In the genomic region with DNA sequence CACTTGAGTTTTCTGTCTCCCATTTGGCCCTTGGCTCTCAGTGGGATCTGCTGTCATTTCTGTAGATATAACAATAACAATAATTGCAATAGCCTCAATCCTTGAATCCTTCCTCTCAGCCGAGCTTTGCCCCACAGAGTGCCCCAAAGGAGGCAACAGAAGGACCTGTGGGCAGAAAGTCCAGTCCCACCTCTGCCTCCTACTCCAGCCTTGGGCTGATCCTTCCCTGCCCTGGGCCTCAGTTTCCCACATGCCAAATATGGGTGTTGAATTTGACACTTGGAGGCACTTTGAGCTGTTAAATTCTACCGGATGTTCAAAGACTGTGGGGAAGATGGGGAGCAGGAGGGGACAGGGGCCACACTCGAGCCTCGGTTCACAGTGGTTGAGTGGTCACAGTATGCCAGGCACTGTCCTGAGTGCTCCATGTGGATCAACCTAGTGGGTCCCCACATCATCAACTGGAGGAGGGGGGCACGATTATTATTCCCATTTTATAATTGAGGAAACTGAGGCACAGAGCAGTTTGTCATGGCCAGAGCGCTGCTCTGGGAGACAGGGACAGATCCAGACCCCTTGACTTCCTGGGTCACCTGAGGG, we compare ENCODE assay signal across 18 cellular contexts.
A peak's percentile ranks its signal among the peaks of the same experiment; 100 is the strongest.
DNase-seq lines count a peak whose midpoint lies in the region; ATAC-seq, FAIRE-seq and TF ChIP-seq lines count a peak whose summit lies in the region.
"Had no signal": no experiment of that assay in that cellular context is flagged by ENCODE, and none has a peak within 500 bp of the region (broad histone marks: within the 10 kb centered on the region; RNA-seq: fewer than 3 reads in every experiment).

No MANE protein-coding gene starts in this region.

- H3K79me2 ChIP-seq in mammary epithelial cell (ENCODE audit: insufficient read depth, low read length) (no peaks in the 10 kb centered on the region), K562 (ENCODE audit: control insufficient read depth, insufficient read depth, low read length) (no peaks in the 10 kb centered on the region)

- H3K27ac ChIP-seq in breast epithelium: no peak overlapping the region
- H3K27ac ChIP-seq in mammary epithelial cell (ENCODE audit: insufficient read depth, low read depth, low read length): no peak overlapping the region
- H3K27ac ChIP-seq in K562 (ENCODE audit: extremely low read depth, low read depth, low read length): no peak overlapping the region

- H2AFZ ChIP-seq in mammary epithelial cell (ENCODE audit: low read depth, low read length) (no peak overlapping the region), K562 (ENCODE audit: low read depth, low read length) (no peak overlapping the region)

- 50% methylated on average over 6 of the region's 6 CpGs for WGBS in mammary epithelial cell (ENCODE audit: low coverage, missing lambda C conversion rate)
- WGBS in K562 (ENCODE audit: insufficient coverage, low coverage, missing lambda C conversion rate): 2% methylated on average over 6 of the region's 6 CpGs

- no peak for TF ChIP-seq EP300 in K562 (IDR thresholded peaks at IDR 0.05; ENCODE audit: low read length)

- no peak for TF ChIP-seq CTCF in breast epithelium (IDR thresholded peaks at IDR 0.05)
- no peak for TF ChIP-seq CTCF in mammary epithelial cell (conservative IDR thresholded peaks at IDR 0.05 in 1 of 2, IDR thresholded peaks at IDR 0.05 in 1 of 2; ENCODE audit: extremely low read depth in 1 of 2, insufficient read depth in 1 of 2, low read depth in 1 of 2, low read length in 2 of 2)
- TF ChIP-seq CTCF in K562 (IDR thresholded peaks at IDR 0.05 in 2 of 3, conservative IDR thresholded peaks at IDR 0.05 in 1 of 3; ENCODE audit: insufficient read depth in 2 of 3, low read depth in 1 of 3, low read length in 3 of 3): no peak
- no peak for TF ChIP-seq CTCF in osteocyte (IDR thresholded peaks at IDR 0.05)

- dilution Hi-C loops in mammary epithelial cell (cut with HindIII; ENCODE audit: low sequenced_read_pairs): loop anchor here (5.0 kb wide), 1 partner anchor 56 kb away; no protein-coding TSS in a partner anchor

- ATAC-seq in K562 (no peak), GM19455 (IDR thresholded peaks at IDR 0.05; ENCODE audit: unreplicated experiment) (no peak)
- ATAC-seq: HCT116 had no signal

- H3K4me1 ChIP-seq in breast epithelium (no peaks in the 10 kb centered on the region), mammary epithelial cell (ENCODE audit: insufficient read depth, low read length) (peaks cover 14% of the 10 kb centered on the region), K562 (replicated peaks in 1 of 2; ENCODE audit: control insufficient read depth in 2 of 2, insufficient read depth in 2 of 2, low read length in 2 of 2) (no peaks in the 10 kb centered on the region; a peak in 1 of 5 replicates)

- BruUV-seq in mammary epithelial cell (replicated peaks; lab: Mats Ljungman, UMichigan) (no TSS peak), K562 (replicated peaks; lab: Mats Ljungman, UMichigan) (no TSS peak)

- no peaks in the 10 kb centered on the region for H3K9me3 Mint-ChIP-seq in osteocyte (ENCODE audit: unreplicated experiment)
- H3K9me3 Mint-ChIP-seq: CD14-positive monocyte had no signal

- no peaks in the 10 kb centered on the region for H4K20me1 ChIP-seq in mammary epithelial cell (ENCODE audit: insufficient read depth, low read length)
- 0 out of 2 replicates have a peak, but pooled peaks cover 3% of the 10 kb centered on the region for H4K20me1 ChIP-seq in K562 (replicated peaks; ENCODE audit: control insufficient read depth, insufficient read depth, low read length)

- in situ Hi-C loops in mammary epithelial cell (cut with MboI; ENCODE audit: low sequenced_read_pairs in 2 of 2): no loop called here
- in situ Hi-C loops in K562 (cut with MboI): no loop called here
- in situ Hi-C loops in KBM-7 (cut with MboI; ENCODE audit: low pct_unique_long_range_greater_than_20kb, low sequenced_read_pairs): no loop called here

- H3K27ac Mint-ChIP-seq in osteocyte (ENCODE audit: unreplicated experiment): no peak overlapping the region
- H3K27ac Mint-ChIP-seq: CD14-positive monocyte had no signal

- POLR2A ChIA-PET in K562 (lab: Yijun Ruan, JAX): interaction anchor here (1.1 kb wide), 1 partner anchor 16 kb away, joined by 4 read pairs; no protein-coding TSS in a partner anchor

- no peaks in the 10 kb centered on the region for H3K27me3 ChIP-seq in breast epithelium
- H3K27me3 ChIP-seq in mammary epithelial cell (ENCODE audit: insufficient read depth, low read length): no peaks in the 10 kb centered on the region
- H3K27me3 ChIP-seq in K562 (ENCODE audit: control insufficient read depth in 2 of 2, insufficient read depth in 2 of 2, low read length in 2 of 2): peaks cover 2 to 34% of the 10 kb centered on the region in 2 experiments; a peak in 2 of 5 replicates

- no peaks in the 10 kb centered on the region for H3K9me3 ChIP-seq in breast epithelium
- no peaks in the 10 kb centered on the region for H3K9me3 ChIP-seq in mammary epithelial cell (replicated peaks; ENCODE audit: insufficient read depth, low read length)
- H3K9me3 ChIP-seq in K562 (replicated peaks; ENCODE audit: control insufficient read depth, insufficient read depth, low read depth, low read length): no peaks in the 10 kb centered on the region

- intact Hi-C loops in breast epithelium (cut with DNase I; ENCODE audit: low total_unique reads) (no loop called here), mammary epithelial cell (cut with micrococcal nuclease) (no loop called here), K562 (cut with micrococcal nuclease) (no loop called here)

- H3K36me3 ChIP-seq in breast epithelium (no peaks in the 10 kb centered on the region), mammary epithelial cell (ENCODE audit: insufficient read depth, low read length) (no peaks in the 10 kb centered on the region), K562 (ENCODE audit: control insufficient read depth, insufficient read depth, low read length) (no peaks in the 10 kb centered on the region)

- H3K4me1 Mint-ChIP-seq in osteocyte (ENCODE audit: unreplicated experiment): no peaks in the 10 kb centered on the region
- H3K4me1 Mint-ChIP-seq: CD14-positive monocyte had no signal

- H3K4me2 ChIP-seq in mammary epithelial cell (ENCODE audit: insufficient read depth, low read depth, low read length) (no peak overlapping the region), K562 (ENCODE audit: insufficient read depth, low read length) (no peak overlapping the region)

- H3K36me3 Mint-ChIP-seq in osteocyte (ENCODE audit: unreplicated experiment): no peaks in the 10 kb centered on the region
- H3K36me3 Mint-ChIP-seq: CD14-positive monocyte had no signal

- H3K4me3 ChIP-seq in breast epithelium (no peak overlapping the region), mammary epithelial cell (replicated peaks in 1 of 3; ENCODE audit: insufficient read depth in 1 of 3, low read depth in 2 of 3, low read length in 3 of 3) (no peak overlapping the region), K562 (no peak overlapping the region)

- no peak for TF ChIP-seq RAD21 in K562 (CRISPR knock-in tag; conservative IDR thresholded peaks at IDR 0.05 in 1 of 2, IDR thresholded peaks at IDR 0.05 in 1 of 2)

- no peaks in the 10 kb centered on the region for H3K27me3 Mint-ChIP-seq in osteocyte (ENCODE audit: unreplicated experiment)

- DNase-seq in breast epithelium (ENCODE audit: low spot score in 2 of 2) (peak; percentile 7 to 27), mammary epithelial cell (no peak), K562 (ENCODE audit: extremely low read depth in 1 of 4, low spot score in 3 of 4) (no peak), osteocyte (ENCODE audit: extremely low spot score, unreplicated experiment) (peak; percentile 56), KBM-7 (no peak), NCI-H2029 (lab: John Stamatoyannopoulos, UW) (no peak)
- DNase-seq: COR-L47, DMS153, EL, KG1, NCI-H1417 treated with DMSO at 0.1 percent for 48 hours, NCI-H1930, NCI-H2171, NCI-H774, RPMI8226 had no signal

- FAIRE-seq in K562 (lab: Jason Lieb, UNC): no peak

- TF ChIP-seq POLR2A in breast epithelium (IDR thresholded peaks at IDR 0.05) (no peak), K562 (conservative IDR thresholded peaks at IDR 0.05) (no peak)

- CTCF ChIA-PET in mammary epithelial cell (lab: Charles Lee; ENCODE audit: low non-redundant PET): no interaction called here
- CTCF ChIA-PET in K562 (lab: Yijun Ruan, JAX; ENCODE audit: low intra/inter-chr PET ratio): no interaction called here

- H3K9ac ChIP-seq in mammary epithelial cell (ENCODE audit: insufficient read depth, low read length) (no peak overlapping the region), K562 (ENCODE audit: insufficient read depth in 1 of 2, low read depth in 2 of 2, low read length in 2 of 2) (no peak overlapping the region)

- no peak overlapping the region for H3K4me3 Mint-ChIP-seq in osteocyte (ENCODE audit: unreplicated experiment)
- H3K4me3 Mint-ChIP-seq: CD14-positive monocyte had no signal

- peaks cover 3% of the 10 kb centered on the region for H3K9me1 ChIP-seq in K562 (ENCODE audit: control insufficient read depth, insufficient read depth, low read length)

TF ChIP-seq in K562, 482 proteins besides CTCF, POLR2A, EP300 and RAD21 (continues in another document):
- TF ChIP-seq, protein P1, sequence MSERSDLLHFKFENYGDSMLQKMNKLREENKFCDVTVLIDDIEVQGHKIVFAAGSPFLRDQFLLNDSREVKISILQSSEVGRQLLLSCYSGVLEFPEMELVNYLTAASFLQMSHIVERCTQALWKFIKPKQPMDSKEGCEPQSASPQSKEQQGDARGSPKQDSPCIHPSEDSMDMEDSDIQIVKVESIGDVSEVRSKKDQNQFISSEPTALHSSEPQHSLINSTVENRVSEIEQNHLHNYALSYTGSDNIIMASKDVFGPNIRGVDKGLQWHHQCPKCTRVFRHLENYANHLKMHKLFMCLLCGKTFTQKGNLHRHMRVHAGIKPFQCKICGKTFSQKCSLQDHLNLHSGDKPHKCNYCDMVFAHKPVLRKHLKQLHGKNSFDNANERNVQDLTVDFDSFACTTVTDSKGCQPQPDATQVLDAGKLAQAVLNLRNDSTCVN (CRISPR knock-in tag; IDR thresholded peaks at IDR 0.05): no peak
- no peak for TF ChIP-seq ZNF57 (CRISPR knock-in tag; IDR thresholded peaks at IDR 0.05)
- TF ChIP-seq, protein P2, sequence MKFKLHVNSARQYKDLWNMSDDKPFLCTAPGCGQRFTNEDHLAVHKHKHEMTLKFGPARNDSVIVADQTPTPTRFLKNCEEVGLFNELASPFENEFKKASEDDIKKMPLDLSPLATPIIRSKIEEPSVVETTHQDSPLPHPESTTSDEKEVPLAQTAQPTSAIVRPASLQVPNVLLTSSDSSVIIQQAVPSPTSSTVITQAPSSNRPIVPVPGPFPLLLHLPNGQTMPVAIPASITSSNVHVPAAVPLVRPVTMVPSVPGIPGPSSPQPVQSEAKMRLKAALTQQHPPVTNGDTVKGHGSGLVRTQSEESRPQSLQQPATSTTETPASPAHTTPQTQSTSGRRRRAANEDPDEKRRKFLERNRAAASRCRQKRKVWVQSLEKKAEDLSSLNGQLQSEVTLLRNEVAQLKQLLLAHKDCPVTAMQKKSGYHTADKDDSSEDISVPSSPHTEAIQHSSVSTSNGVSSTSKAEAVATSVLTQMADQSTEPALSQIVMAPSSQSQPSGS (CRISPR knock-in tag; IDR thresholded peaks at IDR 0.05): no peak

Comparison
In these comparisons a context has a peak if more than half of its experiments do, and no peak if none do; other contexts are left out.
1. DNase-seq: peak in breast epithelium (2 of 2) and osteocyte (single experiment); none in mammary epithelial cell (single experiment), K562 (0 of 4), KBM-7 (single experiment) and NCI-H2029 (single experiment).